ENCODE assay signal across 22 cellular contexts in the genomic region with DNA sequence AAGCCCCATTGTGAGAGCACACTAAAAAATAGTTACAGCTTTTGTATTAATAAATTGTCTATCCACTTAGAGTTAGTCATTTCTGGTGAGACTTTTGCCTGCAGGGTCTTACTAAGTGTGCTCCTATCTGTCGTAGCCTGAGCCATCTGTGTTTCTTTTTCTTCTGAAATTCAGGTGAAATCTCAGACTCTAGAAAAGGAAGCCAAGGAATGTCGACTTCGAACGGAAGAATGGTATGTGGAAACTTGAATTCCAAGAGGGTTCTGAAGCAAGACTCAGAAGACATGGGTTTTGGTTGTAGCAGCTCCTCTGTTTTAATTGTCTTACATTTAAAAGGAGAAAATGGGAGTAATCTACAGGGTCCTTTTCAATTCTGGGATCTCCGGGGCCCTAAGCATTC.
"Had no signal": no experiment of that assay in that cellular context is flagged by ENCODE, and none has a peak within 500 bp of the region (broad histone marks: within the 10 kb centered on the region; RNA-seq: fewer than 3 reads in every experiment).

No MANE protein-coding gene starts in this region.

- H3K27me3 Mint-ChIP-seq: stimulated activated memory B cell treated with anti-CD40 and anti-IgM and Interleukin-4, amounts not matched to agents 10 μg/mL and 1 μg/mL and 100 μg/mL, for 72 hours; stimulated activated naive CD8-positive, alpha-beta T cell treated with anti-CD3 and anti-CD28 coated beads, Interleukin-15, Interleukin-2, amounts not matched to agents 100 ng/mL and 50 ng/mL, for 24 hours had no signal

- H3K4me3 ChIP-seq: colonic mucosa, dorsolateral prefrontal cortex, esophagus muscularis mucosa, hepatocyte, neural progenitor cell, prostate gland, right lobe of liver, spleen, testis, transverse colon had no signal

- H3K27me3 ChIP-seq: colonic mucosa, dorsolateral prefrontal cortex, esophagus muscularis mucosa, hepatocyte, neural progenitor cell, right lobe of liver, spleen, testis, transverse colon had no signal

- H3K4me1 Mint-ChIP-seq: natural killer cell, neural progenitor cell had no signal

- H3K4me1 ChIP-seq: colonic mucosa, esophagus muscularis mucosa, neural progenitor cell, parathyroid adenoma, prostate gland, right lobe of liver, testis, transverse colon had no signal

- H3K9me3 Mint-ChIP-seq: natural killer cell; neural progenitor cell; stimulated activated memory B cell treated with anti-CD40 and anti-IgM and Interleukin-4, amounts not matched to agents 10 μg/mL and 1 μg/mL and 100 μg/mL, for 72 hours; stimulated activated naive CD8-positive, alpha-beta T cell treated with anti-CD3 and anti-CD28 coated beads, Interleukin-15, Interleukin-2, amounts not matched to agents 100 ng/mL and 50 ng/mL, for 24 hours had no signal

- H3K4me3 Mint-ChIP-seq: natural killer cell; neural progenitor cell; stimulated activated memory B cell treated with anti-CD40 and anti-IgM and Interleukin-4, amounts not matched to agents 10 μg/mL and 1 μg/mL and 100 μg/mL, for 72 hours; stimulated activated naive CD8-positive, alpha-beta T cell treated with anti-CD3 and anti-CD28 coated beads, Interleukin-15, Interleukin-2, amounts not matched to agents 100 ng/mL and 50 ng/mL, for 24 hours had no signal

- H3K27ac ChIP-seq: colonic mucosa, esophagus muscularis mucosa, hepatocyte, neural progenitor cell, parathyroid adenoma, prostate gland, right lobe of liver, spleen, testis, transverse colon had no signal

- H3K9me3 ChIP-seq: colonic mucosa, esophagus muscularis mucosa, prostate gland, right lobe of liver, spleen, testis, transverse colon had no signal

- ATAC-seq: natural killer cell; right lobe of liver; stimulated activated memory B cell treated with anti-CD40 and anti-IgM and Interleukin-4, amounts not matched to agents 10 μg/mL and 1 μg/mL and 100 μg/mL, for 72 hours had no signal

- H3K27ac Mint-ChIP-seq: natural killer cell; neural progenitor cell; stimulated activated naive CD8-positive, alpha-beta T cell treated with anti-CD3 and anti-CD28 coated beads, Interleukin-15, Interleukin-2, amounts not matched to agents 100 ng/mL and 50 ng/mL, for 24 hours had no signal

- DNase-seq: cerebellar nuclear complex; colonic mucosa; dorsolateral prefrontal cortex; effector CD8-positive, alpha-beta T cell; foreskin fibroblast; natural killer cell; occipital lobe; retina; right lobe of liver; spleen; stimulated activated CD4-positive, alpha-beta T cell treated with anti-CD3 and anti-CD28 coated beads, Interleukin-15, amount 100 ng/mL, for 24 hours; stimulated activated CD4-positive, alpha-beta T cell treated with anti-CD3 and anti-CD28 coated beads, Interleukin-1b, Interleukin-23, amount 100 ng/mL, for 48 hours; stimulated activated CD4-positive, alpha-beta T cell treated with anti-CD3 and anti-CD28 coated beads, Interleukin-4, amount 100 ng/mL, for 24 hours; testis; transverse colon had no signal
